In genomic region chr4:98659106-98659592, GRCh38 we compare ENCODE assay signal across 8 cellular contexts. TPM values are rescaled to one million over a fixed set of nuclear protein-coding genes. Genes with fewer than 3 reads are reported as not detected.
DNase-seq lines count a peak whose midpoint lies in the region; ATAC-seq and TF ChIP-seq lines count a peak whose summit lies in the region.

No MANE protein-coding gene starts in this region.

- H3K27me3 Mint-ChIP-seq in HFFc6 (ENCODE audit: insufficient read depth) = 0 out of 2 replicates have a peak, but pooled peaks cover 3% of the 10 kb centered on the region
- no peaks in the 10 kb centered on the region for H3K27me3 Mint-ChIP-seq in stimulated activated naive CD8-positive, alpha-beta T cell treated with anti-CD3 and anti-CD28 coated beads, Interleukin-15, amount 100 ng/mL, for 72 hours

- peaks cover 0 to 18% of the 10 kb centered on the region in 2 donors for H3K4me1 ChIP-seq in ascending aorta

- peak overlapping the region; percentile 82 to 83 for H3K27ac ChIP-seq in ascending aorta

- intact Hi-C loops in ascending aorta (cut with DNase I) (loop anchor here (2.0 to 10.0 kb wide), 6 partner anchors 32 to 517 kb away; partner anchors contain the start of genes EIF4E, METAP1, RAP1GDS1 and STPG2), posterior vena cava (cut with DNase I) (no loop called here)

- peak overlapping the region; percentile 86 for H3K27ac Mint-ChIP-seq in HFFc6
- peak overlapping the region in 1 of 2 donors; percentile 80 for H3K27ac Mint-ChIP-seq in stimulated activated naive CD8-positive, alpha-beta T cell treated with anti-CD3 and anti-CD28 coated beads, Interleukin-15, amount 100 ng/mL, for 72 hours

- no peaks in the 10 kb centered on the region for H3K9me3 Mint-ChIP-seq in HFFc6
- no peaks in the 10 kb centered on the region for H3K9me3 Mint-ChIP-seq in stimulated activated naive CD8-positive, alpha-beta T cell treated with anti-CD3 and anti-CD28 coated beads, Interleukin-15, amount 100 ng/mL, for 72 hours

- peak; percentile 48; the same call in 1 of the 2 replicates for TF ChIP-seq CTCF in HFFc6 (IDR thresholded peaks at IDR 0.05)
- TF ChIP-seq CTCF in ascending aorta (IDR thresholded peaks at IDR 0.05) = no peak

- H3K4me1 Mint-ChIP-seq in HFFc6 (ENCODE audit: low read depth) = peaks cover 62% of the 10 kb centered on the region
- H3K4me1 Mint-ChIP-seq in stimulated activated naive CD8-positive, alpha-beta T cell treated with anti-CD3 and anti-CD28 coated beads, Interleukin-15, amount 100 ng/mL, for 72 hours = peaks cover 80% of the 10 kb centered on the region

- peak overlapping the region; percentile 73 to 87 for H3K4me3 ChIP-seq in ascending aorta

- H3K4me3 Mint-ChIP-seq in HFFc6 = peak overlapping the region; percentile 99
- H3K4me3 Mint-ChIP-seq in stimulated activated naive CD8-positive, alpha-beta T cell treated with anti-CD3 and anti-CD28 coated beads, Interleukin-15, amount 100 ng/mL, for 72 hours = peak overlapping the region; percentile 84 to 98

- H3K36me3 ChIP-seq in ascending aorta = no peaks in the 10 kb centered on the region

- H3K36me3 Mint-ChIP-seq in HFFc6 (ENCODE audit: low read depth) = peaks cover 16% of the 10 kb centered on the region

- DNase-seq in A172 (ENCODE audit: low spot score) (peak; percentile 29), HFFc6 (peak; percentile 52), ascending aorta (ENCODE audit: low spot score in 2 of 2) (no peak), iPS-NIHi11 (ENCODE audit: low spot score) (peak; percentile 24), NCI-H510A treated with DMSO at 0.1 percent for 48 hours (lab: John Stamatoyannopoulos, UW) (no peak), posterior vena cava (ENCODE audit: low spot score) (no peak)
- DNase-seq in stimulated activated naive CD8-positive, alpha-beta T cell treated with anti-CD3 and anti-CD28 coated beads, Interleukin-15, amount 100 ng/mL, for 72 hours = no peak

- no peaks in the 10 kb centered on the region for H3K27me3 ChIP-seq in ascending aorta

- no peaks in the 10 kb centered on the region for H3K9me3 ChIP-seq in ascending aorta

- no peak for ATAC-seq in stimulated activated naive CD8-positive, alpha-beta T cell treated with anti-CD3 and anti-CD28 coated beads, Interleukin-15, amount 100 ng/mL, for 72 hours
- ATAC-seq in HG03175 (IDR thresholded peaks at IDR 0.05; ENCODE audit: unreplicated experiment) = no peak

RNA-seq across cellular contexts. Expression of gene TSPAN5, which starts 0.7 kb away (rescaled TPM):
- total RNA-seq in A172 (2014; rRNA removed; shearing (Covaris generic)) = 8.8 and 18.4 TPM in 2 replicates
- total RNA-seq in HFFc6 (2021; fragmentation: NEBNext Ultra II Directional; extraction: Animal tissue kit (Norgen Biotek cat#: 25700)) = 10 to 100 TPM; 59.6 to 75.4 (median 67.6) TPM
- 5.2 TPM for total RNA-seq in ascending aorta
- 1 to 10 TPM; 3.5 to 5.3 TPM for total RNA-seq in posterior vena cava

Comparison
In these comparisons a context has a peak if more than half of its experiments do, and no peak if none do; other contexts are left out.
1. DNase-seq: peak in A172 (single experiment), HFFc6 (single experiment) and iPS-NIHi11 (single experiment); none in ascending aorta (0 of 2), stimulated activated naive CD8-positive, alpha-beta T cell treated with anti-CD3 and anti-CD28 coated beads, Interleukin-15, amount 100 ng/mL, for 72 hours (0 of 2), NCI-H510A treated with DMSO at 0.1 percent for 48 hours (single experiment) and posterior vena cava (single experiment).